In the genomic region with DNA sequence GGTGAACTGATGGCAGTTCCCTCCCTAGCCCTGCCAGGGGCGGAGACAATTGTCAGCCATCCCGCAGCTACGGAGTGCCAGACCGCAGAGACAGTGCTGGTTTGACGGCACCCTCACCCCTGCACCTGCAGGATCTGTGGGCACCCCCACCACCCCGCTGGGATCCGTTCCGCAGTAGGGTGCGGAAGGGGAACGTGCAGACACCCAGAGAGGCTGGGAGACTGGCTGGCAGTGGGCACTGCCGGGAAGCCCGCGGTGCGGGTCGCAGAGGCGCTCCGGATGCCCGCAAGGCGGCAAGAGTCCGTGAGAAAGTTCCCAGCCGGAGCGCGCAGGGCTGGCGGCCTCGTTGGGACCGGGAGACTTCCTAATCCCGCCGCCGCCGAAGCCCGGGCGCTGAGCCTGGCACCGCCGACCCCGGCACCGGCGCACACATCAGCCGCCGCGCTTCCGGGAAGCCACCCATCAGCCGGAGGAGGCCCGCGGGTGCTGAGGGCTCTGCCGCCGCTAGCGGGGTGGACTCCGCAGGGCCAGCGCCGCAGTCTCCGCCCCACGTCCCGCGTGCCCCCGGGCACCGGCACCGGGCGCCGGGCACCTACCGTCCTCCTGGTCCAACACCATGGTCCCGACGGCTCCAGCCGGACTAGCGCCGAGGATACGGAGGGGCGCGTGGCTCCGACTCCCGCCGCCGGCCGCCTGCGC, we compare ENCODE assay signal across 8 cellular contexts. TPM values are rescaled to one million over a fixed set of nuclear protein-coding genes. Genes with fewer than 3 reads are reported as not detected.
DNase-seq lines count a peak whose midpoint lies in the region; ATAC-seq and TF ChIP-seq lines count a peak whose summit lies in the region.

No MANE protein-coding gene starts in this region.

- H3K27ac Mint-ChIP-seq in naive thymus-derived CD8-positive, alpha-beta T cell: no peak overlapping the region

- CTCF ChIA-PET in BJ (lab: Yijun Ruan, JAX): interaction anchor here (0.8 to 1.4 kb wide), 4 partner anchors 20 to 66 kb away, joined by 3 to 4 read pairs (median 3); no protein-coding TSS in a partner anchor

- H3K36me3 ChIP-seq in BJ (ENCODE audit: control insufficient read depth, insufficient read depth, low read length) (no peaks in the 10 kb centered on the region), MG63 (no peaks in the 10 kb centered on the region), ectodermal cell (ENCODE audit: control insufficient read depth, insufficient read depth, low read length) (no peaks in the 10 kb centered on the region)

- H3K9me3 ChIP-seq in MG63 (no peaks in the 10 kb centered on the region), ectodermal cell (ENCODE audit: control insufficient read depth, low read length) (no peaks in the 10 kb centered on the region)

- peak overlapping the region; percentile 15; the same call in 1 of the 2 replicates for H3K4me3 ChIP-seq in BJ (ENCODE audit: low read depth, low read length)
- H3K4me3 ChIP-seq in MG63: peak overlapping the region; percentile 27
- H3K4me3 ChIP-seq in ectodermal cell (ENCODE audit: insufficient read depth, low read depth, low read length): peak overlapping the region; percentile 29

- DNase-seq in BJ (ENCODE audit: low read depth) (no peak), MG63 (peak; percentile 22), NCI-H1436 treated with DMSO at 0.1 percent for 48 hours (lab: John Stamatoyannopoulos, UW) (no peak), ACHN (no peak)
- DNase-seq in naive thymus-derived CD8-positive, alpha-beta T cell: peak in 3 of 10 donors; percentile 19 to 25 (median 22)

- H3K4me3 Mint-ChIP-seq in naive thymus-derived CD8-positive, alpha-beta T cell: peak overlapping the region in 9 of 10 donors; percentile 20 to 65 (median 54)

- no peak overlapping the region for H3K27ac ChIP-seq in ectodermal cell (ENCODE audit: insufficient read depth, low read depth, low read length, poor library complexity, severe bottlenecking)

- peaks cover 42 to 81% (median 63%) of the 10 kb centered on the region in 5 donors for H3K27me3 Mint-ChIP-seq in naive thymus-derived CD8-positive, alpha-beta T cell

- no peaks in the 10 kb centered on the region for H3K9me3 Mint-ChIP-seq in naive thymus-derived CD8-positive, alpha-beta T cell

- in situ Hi-C loops in ACHN (cut with HindIII; ENCODE audit: low pct_ligation_motif_present, low pct_unique_long_range_greater_than_20kb, low sequenced_read_pairs): no loop called here

- peaks cover 6 to 19% (median 11%) of the 10 kb centered on the region in 4 donors for H3K4me1 Mint-ChIP-seq in naive thymus-derived CD8-positive, alpha-beta T cell

- peaks cover 12% of the 10 kb centered on the region for H3K4me1 ChIP-seq in ectodermal cell (ENCODE audit: control insufficient read depth, insufficient read depth, low read length)

- POLR2A ChIA-PET in BJ (lab: Charles Lee): no interaction called here
- POLR2A ChIA-PET in naive thymus-derived CD8-positive, alpha-beta T cell (lab: Charles Lee): no interaction called here

- WGBS in ectodermal cell, 2 experiments: 3% methylated on average over 74 of the region's 74 CpGs

- H3K27me3 ChIP-seq in BJ (ENCODE audit: control insufficient read depth, insufficient read depth, low read length) (peaks cover 55% of the 10 kb centered on the region), MG63 (peaks cover 30% of the 10 kb centered on the region), ectodermal cell (ENCODE audit: control insufficient read depth, insufficient read depth, low read length, poor library complexity, severe bottlenecking) (peaks cover 63% of the 10 kb centered on the region)

- peak; percentile 68 to 78 for ATAC-seq in naive thymus-derived CD8-positive, alpha-beta T cell
- no peak for ATAC-seq in GM21528 (IDR thresholded peaks at IDR 0.05; ENCODE audit: low FRiP score, unreplicated experiment)
- no peak for ATAC-seq in GM21423 (IDR thresholded peaks at IDR 0.05; ENCODE audit: unreplicated experiment)

- no peaks in the 10 kb centered on the region for H3K36me3 Mint-ChIP-seq in naive thymus-derived CD8-positive, alpha-beta T cell

- no peak for TF ChIP-seq CTCF in BJ (IDR thresholded peaks at IDR 0.05; ENCODE audit: insufficient read depth, low read depth, low read length)

RNA-seq across cellular contexts. Expression of a gene that starts 4.3 kb away (rescaled TPM):
- not detected in 2 replicates for polyA plus RNA-seq in BJ (2011; rRNA removed)
- not detected in 2 replicates for polyA minus RNA-seq in BJ (2011; rRNA and poly(A)+ RNA removed)
- not detected in 2 replicates for total RNA-seq in MG63 (2014; rRNA removed; shearing (Covaris generic); ENCODE audit: low replicate concordance)
- polyA plus RNA-seq in ectodermal cell (2013, experiment 1 of 4): 16.4 TPM
- polyA plus RNA-seq in ectodermal cell (2013, experiment 2 of 4): 18.0 TPM
- polyA plus RNA-seq in ectodermal cell (2013, experiment 3 of 4): 19.4 TPM
- 17.3 TPM for polyA plus RNA-seq in ectodermal cell (2013, experiment 4 of 4)
- total RNA-seq in naive thymus-derived CD8-positive, alpha-beta T cell: not detected
- polyA plus RNA-seq in naive thymus-derived CD8-positive, alpha-beta T cell: not detected

Comparison
In these comparisons a context has a peak if more than half of its experiments do, and no peak if none do; other contexts are left out.
1. ATAC-seq: peak in naive thymus-derived CD8-positive, alpha-beta T cell (2 of 2); none in GM21528 (single experiment) and GM21423 (single experiment).
2. Peak in every context shown above with its lines, with median percentiles within 50 percentile points of each other: H3K4me3 ChIP-seq.